Comparison of ENCODE assay signal across 25 cellular contexts in genomic region chr13:86932935-86933334, GRCh38.
A peak's percentile ranks its signal among the peaks of the same experiment; 100 is the strongest.
DNase-seq lines count a peak whose midpoint lies in the region; ATAC-seq and TF ChIP-seq lines count a peak whose summit lies in the region.
"Had no signal": no experiment of that assay in that cellular context is flagged by ENCODE, and none has a peak within 500 bp of the region (broad histone marks: within the 10 kb centered on the region; RNA-seq: fewer than 3 reads in every experiment).

No MANE protein-coding gene starts in this region.

- H3K18ac ChIP-seq in mesendoderm (ENCODE audit: low read length) = no peak overlapping the region

- H3K79me2 ChIP-seq in fibroblast of lung (ENCODE audit: control insufficient read depth, insufficient read depth, low read length) (no peaks in the 10 kb centered on the region), mesendoderm (ENCODE audit: control insufficient read depth, insufficient read depth, low read length) (no peaks in the 10 kb centered on the region)

- H3K36me3 ChIP-seq in fibroblast of lung (ENCODE audit: control insufficient read depth, insufficient read depth, low read length) (no peaks in the 10 kb centered on the region), mesendoderm (ENCODE audit: control insufficient read depth, insufficient read depth, low read length) (no peaks in the 10 kb centered on the region)
- H3K36me3 ChIP-seq: BLaER1, pancreas, right lobe of liver, uterus had no signal

- H2AFZ ChIP-seq in fibroblast of lung (ENCODE audit: low read length) = no peak overlapping the region

- ATAC-seq in HG02981 (IDR thresholded peaks at IDR 0.05; ENCODE audit: unreplicated experiment) = no peak
- ATAC-seq: A549; activated CD4-positive, CD25-positive, alpha-beta regulatory T cell treated with anti-CD3 and anti-CD28 coated beads, Interleukin-2, amount 50 U/mL, for 24 hours; activated T-cell treated with anti-CD3 and anti-CD28 coated beads, Interleukin-2, amount 50 U/mL, for 4 hours; pancreas; right lobe of liver had no signal

- H3K4me2 ChIP-seq in fibroblast of lung (ENCODE audit: extremely low read depth, insufficient read depth, low read length) = no peak overlapping the region
- no peak overlapping the region for H3K4me2 ChIP-seq in mesendoderm (ENCODE audit: low read length)
- H3K4me2 ChIP-seq: A549, BLaER1 had no signal

- peak overlapping the region in 1 of 7 donors; percentile 31 for H3K27ac Mint-ChIP-seq in CD14-positive monocyte
- H3K27ac Mint-ChIP-seq in activated CD4-positive, alpha-beta T cell treated with anti-CD3 and anti-CD28 coated beads, Interleukin-2, amount 10 ng/mL, durations not matched to agents 24 days and 14 days = no peak overlapping the region

- intact Hi-C loops in CD14-positive monocyte (cut with micrococcal nuclease) = no loop called here
- intact Hi-C loops in activated CD4-positive, alpha-beta T cell treated with anti-CD3 and anti-CD28 coated beads, Interleukin-2, amount 10 ng/mL, durations not matched to agents 24 days and 14 days (cut with micrococcal nuclease) = no loop called here

- no peak overlapping the region for H3K23ac ChIP-seq in mesendoderm (ENCODE audit: low read length)

- H3K9me3 Mint-ChIP-seq in CD14-positive monocyte = peaks cover 0 to 3% (median 0%) of the 10 kb centered on the region in 7 donors
- H3K9me3 Mint-ChIP-seq in activated CD4-positive, alpha-beta T cell treated with anti-CD3 and anti-CD28 coated beads, Interleukin-2, amount 10 ng/mL, durations not matched to agents 24 days and 14 days = no peaks in the 10 kb centered on the region

- no peak overlapping the region for H2BK15ac ChIP-seq in mesendoderm (replicated peaks; ENCODE audit: low read depth)

- H3K36me3 Mint-ChIP-seq in CD14-positive monocyte = no peaks in the 10 kb centered on the region
- H3K36me3 Mint-ChIP-seq in activated CD4-positive, alpha-beta T cell treated with anti-CD3 and anti-CD28 coated beads, Interleukin-2, amount 10 ng/mL, durations not matched to agents 24 days and 14 days (ENCODE audit: low read depth) = no peaks in the 10 kb centered on the region

- peak; percentile 50 for DNase-seq in ELF-1 (ENCODE audit: low read depth, low spot score)
- peak; percentile 54 for DNase-seq in NCI-H69 (lab: John Stamatoyannopoulos, UW)
- peak; percentile 14 to 31 for DNase-seq in fibroblast of lung (ENCODE audit: low read depth in 2 of 2)
- DNase-seq in mesendoderm = peak; percentile 99
- no peak for DNase-seq in CD14-positive monocyte (ENCODE audit: low spot score)
- DNase-seq in T-helper 2 cell = no peak
- no peak for DNase-seq in activated CD4-positive, alpha-beta T cell treated with anti-CD3 and anti-CD28 coated beads, Interleukin-2, amount 10 ng/mL, durations not matched to agents 24 days and 14 days
- DNase-seq: activated CD8-positive, alpha-beta memory T cell treated with anti-CD3 and anti-CD28 coated beads for 24 hours; activated naive CD4-positive, alpha-beta T cell treated with Interleukin-2 at 50 U/mL for 16 hours; activated T-cell treated with anti-CD3 and anti-CD28 coated beads, Interleukin-2, amount 50 U/mL, for 4 hours; amygdala; Calu3; effector CD8-positive, alpha-beta T cell; NCI-H187; NCI-H446 treated with DMSO at 0.1 percent for 48 hours; pancreas; right lobe of liver; substantia nigra; T-helper 9 cell; uterus had no signal

- no peak overlapping the region for H3K4ac ChIP-seq in mesendoderm (ENCODE audit: low read depth, low read length)

- no peak overlapping the region for H4K8ac ChIP-seq in mesendoderm (ENCODE audit: low read depth, low read length)

- no peaks in the 10 kb centered on the region for H3K9me3 ChIP-seq in fibroblast of lung (ENCODE audit: control insufficient read depth, insufficient read depth, low read depth, low read length)
- H3K9me3 ChIP-seq: A549, BLaER1, pancreas, right lobe of liver, uterus had no signal

- no peaks in the 10 kb centered on the region for H3K79me1 ChIP-seq in mesendoderm (ENCODE audit: low read length)

- H3K4me1 Mint-ChIP-seq in CD14-positive monocyte = no peaks in the 10 kb centered on the region
- H3K4me1 Mint-ChIP-seq in activated CD4-positive, alpha-beta T cell treated with anti-CD3 and anti-CD28 coated beads, Interleukin-2, amount 10 ng/mL, durations not matched to agents 24 days and 14 days = no peaks in the 10 kb centered on the region
- H3K4me1 Mint-ChIP-seq: central memory CD8-positive, alpha-beta T cell had no signal

- no peaks in the 10 kb centered on the region for H4K20me1 ChIP-seq in fibroblast of lung (ENCODE audit: control insufficient read depth, extremely low read depth, insufficient read depth, low read length)
- H4K20me1 ChIP-seq: BLaER1 had no signal

- H3K27me3 ChIP-seq in fibroblast of lung (ENCODE audit: control insufficient read depth, insufficient read depth, low read length) (no peaks in the 10 kb centered on the region), mesendoderm (ENCODE audit: insufficient read depth, low read length, poor library complexity) (no peaks in the 10 kb centered on the region)
- H3K27me3 ChIP-seq: BLaER1, pancreas, right lobe of liver, uterus had no signal

- H2BK120ac ChIP-seq in mesendoderm (ENCODE audit: low read depth, low read length) = no peak overlapping the region

- no peak overlapping the region for H3K4me3 Mint-ChIP-seq in CD14-positive monocyte
- no peak overlapping the region for H3K4me3 Mint-ChIP-seq in activated CD4-positive, alpha-beta T cell treated with anti-CD3 and anti-CD28 coated beads, Interleukin-2, amount 10 ng/mL, durations not matched to agents 24 days and 14 days
- H3K4me3 Mint-ChIP-seq: activated T-cell treated with anti-CD3 and anti-CD28 coated beads, Interleukin-2, amount 50 U/mL, for 4 hours; central memory CD8-positive, alpha-beta T cell had no signal

- H3K4me1 ChIP-seq in fibroblast of lung (ENCODE audit: control insufficient read depth, extremely low read depth, insufficient read depth, low read length) (no peaks in the 10 kb centered on the region), mesendoderm (ENCODE audit: control insufficient read depth, low read depth, low read length) (no peaks in the 10 kb centered on the region)
- H3K4me1 ChIP-seq: A549, BLaER1, pancreas, right lobe of liver, uterus had no signal

- no peak overlapping the region for H4K5ac ChIP-seq in mesendoderm (ENCODE audit: low read length)

- H3K4me3 ChIP-seq in fibroblast of lung (replicated peaks in 1 of 4; ENCODE audit: control extremely low read depth in 1 of 4, insufficient read depth in 1 of 4, low read depth in 3 of 4, low read length in 4 of 4) (no peak overlapping the region), mesendoderm (ENCODE audit: low read length) (no peak overlapping the region)
- H3K4me3 ChIP-seq: A549, BLaER1, pancreas, right lobe of liver, uterus had no signal

- H3K56ac ChIP-seq in mesendoderm (ENCODE audit: low read length) = no peak overlapping the region

- TF ChIP-seq CTCF in fibroblast of lung (conservative IDR thresholded peaks at IDR 0.05 in 1 of 2, IDR thresholded peaks at IDR 0.05 in 1 of 2; ENCODE audit: low read depth in 1 of 2, low read length in 2 of 2) (no peak), CD14-positive monocyte (IDR thresholded peaks at IDR 0.05) (no peak)

- no peak overlapping the region for H2BK5ac ChIP-seq in mesendoderm (ENCODE audit: low read length)

- WGBS in mesendoderm (ENCODE audit: extremely low coverage, insufficient coverage, low lambda C conversion rate) = no CpG with 5 or more reads among the region's 3 CpGs

- H2AK5ac ChIP-seq in mesendoderm (ENCODE audit: low read length) = no peak overlapping the region

- H3K27me3 Mint-ChIP-seq in CD14-positive monocyte (ENCODE audit: low read depth in 3 of 3) = no peaks in the 10 kb centered on the region
- H3K27me3 Mint-ChIP-seq in activated CD4-positive, alpha-beta T cell treated with anti-CD3 and anti-CD28 coated beads, Interleukin-2, amount 10 ng/mL, durations not matched to agents 24 days and 14 days = no peaks in the 10 kb centered on the region
- H3K27me3 Mint-ChIP-seq: central memory CD8-positive, alpha-beta T cell had no signal

- H3K27ac ChIP-seq in fibroblast of lung (ENCODE audit: insufficient read depth, low read length) (no peak overlapping the region), mesendoderm (ENCODE audit: low read depth, low read length) (no peak overlapping the region)
- H3K27ac ChIP-seq: A549, BLaER1, pancreas, right lobe of liver, uterus had no signal

- H3K9ac ChIP-seq in fibroblast of lung (ENCODE audit: insufficient read depth, low read length) (no peak overlapping the region), mesendoderm (ENCODE audit: low read length) (no peak overlapping the region)
- H3K9ac ChIP-seq: BLaER1 had no signal

Comparison
In these comparisons a context has a peak if more than half of its experiments do, and no peak if none do; other contexts are left out.
1. DNase-seq: peak in ELF-1 (single experiment), NCI-H69 (single experiment), fibroblast of lung (2 of 2) and mesendoderm (single experiment); none in CD14-positive monocyte (single experiment), T-helper 2 cell (0 of 5) and activated CD4-positive, alpha-beta T cell treated with anti-CD3 and anti-CD28 coated beads, Interleukin-2, amount 10 ng/mL, durations not matched to agents 24 days and 14 days (single experiment).